Comparison of ENCODE assay signal across 1 cellular context in genomic region chr15:77633134-77633912, GRCh38.
A peak's percentile ranks its signal among the peaks of the same experiment; 100 is the strongest.
TF ChIP-seq lines count a peak whose summit lies in the region.

No MANE protein-coding gene starts in this region.

TF ChIP-seq in HepG2, 621 proteins besides CTCF, POLR2A, EP300 and RAD21 (continued from another document and continues in another):
- TF ChIP-seq ZNF143 (CRISPR knock-in tag; IDR thresholded peaks at IDR 0.05) (no peak), FOXA1 (IDR thresholded peaks at IDR 0.05) (no peak), FOXA1 (CRISPR knock-in tag; IDR thresholded peaks at IDR 0.05) (0 out of 2 replicates have a peak, but pooled peaks have one; percentile 29), ATF5 (CRISPR knock-in tag; IDR thresholded peaks at IDR 0.05; ENCODE audit: low read depth) (no peak), HOXD1 (CRISPR knock-in tag; IDR thresholded peaks at IDR 0.05) (0 out of 2 replicates have a peak, but pooled peaks have one; percentile 26), ZBTB7B (CRISPR knock-in tag; IDR thresholded peaks at IDR 0.05) (peak; percentile 92), ZNF547 (CRISPR knock-in tag; IDR thresholded peaks at IDR 0.05) (no peak), MYC (CRISPR knock-in tag; IDR thresholded peaks at IDR 0.05; ENCODE audit: borderline replicate concordance) (peak; percentile 61), ZHX1 (CRISPR knock-in tag; IDR thresholded peaks at IDR 0.05; ENCODE audit: low read depth) (no peak), HOXA3 (CRISPR knock-in tag; IDR thresholded peaks at IDR 0.05) (peak; percentile 33; the same call in 1 of the 2 replicates), KDM6A (CRISPR knock-in tag; IDR thresholded peaks at IDR 0.05; ENCODE audit: low read depth) (no peak), ZNF792 (CRISPR knock-in tag; IDR thresholded peaks at IDR 0.05) (peak; percentile 54; the same call in 1 of the 2 replicates), HNRNPL (IDR thresholded peaks at IDR 0.05; ENCODE audit: low read depth, low read length) (0 out of 2 replicates have a peak, but pooled peaks have one; percentile 43), ATRX (CRISPR knock-in tag; IDR thresholded peaks at IDR 0.05; ENCODE audit: borderline replicate concordance) (no peak), BHLHE40 (IDR thresholded peaks at IDR 0.05; ENCODE audit: low read length) (no peak), SMC3 (IDR thresholded peaks at IDR 0.05; ENCODE audit: low read length) (peak; percentile 41; the same call in 1 of the 2 replicates), FOXK1 (CRISPR knock-in tag; IDR thresholded peaks at IDR 0.05; ENCODE audit: borderline replicate concordance, low read depth) (0 out of 2 replicates have a peak, but pooled peaks have one; percentile 38), ZFP91 (CRISPR knock-in tag; IDR thresholded peaks at IDR 0.05; ENCODE audit: borderline replicate concordance) (peak; percentile 90), ZMYM4 (CRISPR knock-in tag; IDR thresholded peaks at IDR 0.05) (peak; percentile 81), NFYB (CRISPR knock-in tag; IDR thresholded peaks at IDR 0.05) (no peak), ZBTB26 (CRISPR knock-in tag; IDR thresholded peaks at IDR 0.05; ENCODE audit: borderline replicate concordance) (peak; percentile 54; the same call in 1 of the 2 replicates), ZNF503 (CRISPR knock-in tag; IDR thresholded peaks at IDR 0.05) (0 out of 2 replicates have a peak, but pooled peaks have one; percentile 29), SAFB2 (CRISPR knock-in tag; IDR thresholded peaks at IDR 0.05; ENCODE audit: borderline replicate concordance, low read depth) (no peak), DMAP1 (CRISPR knock-in tag; IDR thresholded peaks at IDR 0.05) (0 out of 2 replicates have a peak, but pooled peaks have one; percentile 26), EZH2 (conservative IDR thresholded peaks at IDR 0.05; ENCODE audit: low read depth, low read length) (peak; percentile 99), SOX13 (IDR thresholded peaks at IDR 0.05) (no peak), SOX13 (CRISPR knock-in tag; conservative IDR thresholded peaks at IDR 0.05 in 1 of 2, IDR thresholded peaks at IDR 0.05 in 1 of 2) (peak in 1 of 2 experiments; percentile 22; a peak in 1 of 4 replicates), ZNF121 (CRISPR knock-in tag; IDR thresholded peaks at IDR 0.05) (peak; percentile 56), POGK (CRISPR knock-in tag; conservative IDR thresholded peaks at IDR 0.05) (0 out of 2 replicates have a peak, but pooled peaks have one; percentile 22), ISL2 (CRISPR knock-in tag; IDR thresholded peaks at IDR 0.05) (peak; percentile 57; the same call in 1 of the 2 replicates), SAP130 (CRISPR knock-in tag; IDR thresholded peaks at IDR 0.05; ENCODE audit: low read depth) (peak; percentile 48; the same call in 1 of the 2 replicates), ZNF260 (CRISPR knock-in tag; IDR thresholded peaks at IDR 0.05; ENCODE audit: borderline replicate concordance, low read depth) (no peak), IRF2 (CRISPR knock-in tag; IDR thresholded peaks at IDR 0.05) (peak; percentile 62; the same call in 1 of the 2 replicates), SCMH1 (CRISPR knock-in tag; IDR thresholded peaks at IDR 0.05; ENCODE audit: borderline replicate concordance) (no peak), ARNTL (CRISPR knock-in tag; IDR thresholded peaks at IDR 0.05) (no peak), ZMYM2 (CRISPR knock-in tag; IDR thresholded peaks at IDR 0.05) (0 out of 2 replicates have a peak, but pooled peaks have one; percentile 26), HMGA1 (CRISPR knock-in tag; conservative IDR thresholded peaks at IDR 0.05) (no peak), FOXA3 (CRISPR knock-in tag; IDR thresholded peaks at IDR 0.05) (peak; percentile 20; the same call in 1 of the 2 replicates), ZBTB2 (CRISPR knock-in tag; IDR thresholded peaks at IDR 0.05; ENCODE audit: low read depth) (no peak), KAT8 (CRISPR knock-in tag; IDR thresholded peaks at IDR 0.05) (0 out of 2 replicates have a peak, but pooled peaks have one; percentile 49), FOXO1 (CRISPR knock-in tag; IDR thresholded peaks at IDR 0.05) (peak; percentile 25; the same call in 1 of the 2 replicates), TIGD3 (CRISPR knock-in tag; IDR thresholded peaks at IDR 0.05; ENCODE audit: borderline replicate concordance) (no peak), RFX1 (IDR thresholded peaks at IDR 0.05) (no peak), ZNF335 (CRISPR knock-in tag; IDR thresholded peaks at IDR 0.05) (no peak), ZNF446 (CRISPR knock-in tag; IDR thresholded peaks at IDR 0.05) (no peak), TFDP2 (CRISPR knock-in tag; IDR thresholded peaks at IDR 0.05) (peak; percentile 44; the same call in 1 of the 2 replicates), ZFP36L1 (CRISPR knock-in tag; IDR thresholded peaks at IDR 0.05) (no peak), ZNF770 (CRISPR knock-in tag; IDR thresholded peaks at IDR 0.05) (peak; percentile 58; the same call in 1 of the 2 replicates), KLF16 (CRISPR knock-in tag; IDR thresholded peaks at IDR 0.05) (0 out of 4 replicates have a peak, but pooled peaks of 1 of the 2 experiments have one; percentile 60), ZNF414 (CRISPR knock-in tag; IDR thresholded peaks at IDR 0.05) (0 out of 2 replicates have a peak, but pooled peaks have one; percentile 43)
